34 cellular contexts compared by ENCODE assay signal in genomic region chr2:64889803-64890202, GRCh38.
"Had no signal": no experiment of that assay in that cellular context is flagged by ENCODE, and none has a peak within 500 bp of the region (broad histone marks: within the 10 kb centered on the region; RNA-seq: fewer than 3 reads in every experiment).

No MANE protein-coding gene starts in this region.

- DNase-seq: Karpas-422, Kasumi-1, MG63, MM.1S, MV-4-11, NCI-H1048, NCI-H1092, NCI-H1092 treated with DMSO at 0.1 percent for 48 hours, NCI-H1105, NCI-H1105 treated with DMSO at 0.1 percent for 48 hours, NCI-H1417, NCI-H1417 treated with DMSO at 0.1 percent for 48 hours, NCI-H1436, NCI-H1436 treated with DMSO at 0.1 percent for 48 hours, NCI-H146, NCI-H1694, NCI-H1694 treated with DMSO at 0.1 percent for 48 hours, NCI-H187, NCI-H187 treated with DMSO at 0.1 percent for 48 hours, NCI-H1930, NCI-H2029, NCI-H2029 treated with DMSO at 0.1 percent for 48 hours, NCI-H2081, NCI-H2081 treated with DMSO at 0.1 percent for 48 hours, NCI-H2107, NCI-H2171, NCI-H2171 treated with DMSO at 0.1 percent for 48 hours, NCI-H2227 treated with DMSO at 0.1 percent for 48 hours, NCI-H226, NCI-H345, NCI-H446, NCI-H446 treated with DMSO at 0.1 percent for 48 hours, NCI-H510A, NCI-H510A treated with DMSO at 0.1 percent for 48 hours had no signal
